In genomic region chr17:21028192-21028591, GRCh38 we compare ENCODE assay signal across 12 cellular contexts. TPM values are rescaled to one million over a fixed set of nuclear protein-coding genes. Genes with fewer than 3 reads are reported as not detected.
DNase-seq lines count a peak whose midpoint lies in the region; ATAC-seq and TF ChIP-seq lines count a peak whose summit lies in the region.
"Had no signal": no experiment of that assay in that cellular context is flagged by ENCODE, and none has a peak within 500 bp of the region (broad histone marks: within the 10 kb centered on the region; RNA-seq: fewer than 3 reads in every experiment).

No MANE protein-coding gene starts in this region.

- H3K9me3 Mint-ChIP-seq in activated CD8-positive, alpha-beta memory T cell treated with anti-CD3 and anti-CD28 coated beads, Interleukin-2, amount 10 ng/mL, durations not matched to agents 7 days and 5 days (ENCODE audit: low read depth), result no peaks in the 10 kb centered on the region
- H3K9me3 Mint-ChIP-seq in stimulated activated memory B cell treated with anti-CD40 and anti-IgM and Interleukin-4, amounts not matched to agents 10 μg/mL and 1 μg/mL and 100 μg/mL, for 72 hours, result no peaks in the 10 kb centered on the region

- H3K27me3 ChIP-seq in fibroblast of lung (ENCODE audit: control insufficient read depth, insufficient read depth, low read length), result no peaks in the 10 kb centered on the region
- no peaks in the 10 kb centered on the region for H3K27me3 ChIP-seq in sigmoid colon
- H3K27me3 ChIP-seq: body of pancreas had no signal

- H3K4me1 ChIP-seq in fibroblast of lung (ENCODE audit: control insufficient read depth, extremely low read depth, insufficient read depth, low read length) (peaks cover 24% of the 10 kb centered on the region), sigmoid colon (peaks cover 0 to 92% (median 74%) of the 10 kb centered on the region in 4 donors)

- peaks cover 100% of the 10 kb centered on the region for H3K79me2 ChIP-seq in fibroblast of lung (ENCODE audit: control insufficient read depth, insufficient read depth, low read length)

- WGBS in sigmoid colon, 2 donors, result 75 to 85% methylated on average over 13 of the region's 13 CpGs

- peak overlapping the region; percentile 62 for H3K27ac Mint-ChIP-seq in activated CD8-positive, alpha-beta memory T cell treated with anti-CD3 and anti-CD28 coated beads, Interleukin-2, amount 10 ng/mL, durations not matched to agents 7 days and 5 days
- H3K27ac Mint-ChIP-seq in stimulated activated memory B cell treated with anti-CD40 and anti-IgM and Interleukin-4, amounts not matched to agents 10 μg/mL and 1 μg/mL and 100 μg/mL, for 72 hours, result no peak overlapping the region

- no peak overlapping the region for H3K4me3 ChIP-seq in fibroblast of lung (replicated peaks in 1 of 4; ENCODE audit: control extremely low read depth in 1 of 4, insufficient read depth in 1 of 4, low read depth in 3 of 4, low read length in 4 of 4)
- no peak overlapping the region for H3K4me3 ChIP-seq in sigmoid colon
- H3K4me3 ChIP-seq: body of pancreas had no signal

- no peak for TF ChIP-seq EP300 in sigmoid colon (IDR thresholded peaks at IDR 0.05)

- POLR2A ChIA-PET in RWPE1 (lab: Yijun Ruan, JAX; ENCODE audit: low non-redundant PET), result no interaction called here

- intact Hi-C loops in sigmoid colon (cut with DNase I), result no loop called here

- peaks cover 66% of the 10 kb centered on the region for H3K4me1 Mint-ChIP-seq in activated CD8-positive, alpha-beta memory T cell treated with anti-CD3 and anti-CD28 coated beads, Interleukin-2, amount 10 ng/mL, durations not matched to agents 7 days and 5 days
- H3K4me1 Mint-ChIP-seq in stimulated activated memory B cell treated with anti-CD40 and anti-IgM and Interleukin-4, amounts not matched to agents 10 μg/mL and 1 μg/mL and 100 μg/mL, for 72 hours, result peaks cover 65% of the 10 kb centered on the region

- no peaks in the 10 kb centered on the region for H3K27me3 Mint-ChIP-seq in activated CD8-positive, alpha-beta memory T cell treated with anti-CD3 and anti-CD28 coated beads, Interleukin-2, amount 10 ng/mL, durations not matched to agents 7 days and 5 days
- no peaks in the 10 kb centered on the region for H3K27me3 Mint-ChIP-seq in stimulated activated memory B cell treated with anti-CD40 and anti-IgM and Interleukin-4, amounts not matched to agents 10 μg/mL and 1 μg/mL and 100 μg/mL, for 72 hours

- H3K36me3 Mint-ChIP-seq in activated CD8-positive, alpha-beta memory T cell treated with anti-CD3 and anti-CD28 coated beads, Interleukin-2, amount 10 ng/mL, durations not matched to agents 7 days and 5 days, result peaks cover 45% of the 10 kb centered on the region
- peaks cover 40% of the 10 kb centered on the region for H3K36me3 Mint-ChIP-seq in stimulated activated memory B cell treated with anti-CD40 and anti-IgM and Interleukin-4, amounts not matched to agents 10 μg/mL and 1 μg/mL and 100 μg/mL, for 72 hours

- H3K4me3 Mint-ChIP-seq in activated CD8-positive, alpha-beta memory T cell treated with anti-CD3 and anti-CD28 coated beads, Interleukin-2, amount 10 ng/mL, durations not matched to agents 7 days and 5 days, result no peak overlapping the region
- H3K4me3 Mint-ChIP-seq in stimulated activated memory B cell treated with anti-CD40 and anti-IgM and Interleukin-4, amounts not matched to agents 10 μg/mL and 1 μg/mL and 100 μg/mL, for 72 hours, result no peak overlapping the region

- no peak overlapping the region for H3K4me2 ChIP-seq in fibroblast of lung (ENCODE audit: extremely low read depth, insufficient read depth, low read length)

- no peaks in the 10 kb centered on the region for H3K9me3 ChIP-seq in fibroblast of lung (ENCODE audit: control insufficient read depth, insufficient read depth, low read depth, low read length)
- H3K9me3 ChIP-seq in sigmoid colon, result no peaks in the 10 kb centered on the region
- H3K9me3 ChIP-seq: body of pancreas had no signal

- no peak for TF ChIP-seq POLR2A in sigmoid colon (IDR thresholded peaks at IDR 0.05)

- H2AFZ ChIP-seq in fibroblast of lung (ENCODE audit: low read length), result no peak overlapping the region

- no peak for ATAC-seq in activated CD8-positive, alpha-beta memory T cell treated with anti-CD3 and anti-CD28 coated beads, Interleukin-2, amount 10 ng/mL, durations not matched to agents 7 days and 5 days
- ATAC-seq in stimulated activated memory B cell treated with anti-CD40 and anti-IgM and Interleukin-4, amounts not matched to agents 10 μg/mL and 1 μg/mL and 100 μg/mL, for 72 hours, result no peak
- ATAC-seq: body of pancreas, HCT116 had no signal

- H3K27ac ChIP-seq in RWPE1 (peak overlapping the region; percentile 59), fibroblast of lung (ENCODE audit: insufficient read depth, low read length) (peak overlapping the region; percentile 18), sigmoid colon (peak overlapping the region in 3 of 4 donors; percentile 44 to 74 (median 68))

- no peak overlapping the region for H3K9ac ChIP-seq in fibroblast of lung (ENCODE audit: insufficient read depth, low read length)

- DNase-seq in activated CD8-positive, alpha-beta memory T cell treated with anti-CD3 and anti-CD28 coated beads, Interleukin-2, amount 10 ng/mL, durations not matched to agents 7 days and 5 days, result no peak
- no peak for DNase-seq in activated CD8-positive, alpha-beta memory T cell treated with anti-CD3 and anti-CD28 coated beads for 24 hours
- DNase-seq in RWPE1 (ENCODE audit: low spot score) (no peak), fibroblast of lung (ENCODE audit: low read depth in 2 of 2) (no peak), sigmoid colon (no peak), NCI-H1105 treated with DMSO at 0.1 percent for 48 hours (lab: John Stamatoyannopoulos, UW) (no peak), EL (no peak)
- DNase-seq: activated CD8-positive, alpha-beta memory T cell treated with anti-CD3 and anti-CD28 coated beads, Interleukin-2, amount 50 U/mL, for 48 hours; body of pancreas; SIG-M5 had no signal

- H3K36me3 ChIP-seq in fibroblast of lung (ENCODE audit: control insufficient read depth, insufficient read depth, low read length) (peaks cover 19% of the 10 kb centered on the region), sigmoid colon (peaks cover 4 to 39% (median 22%) of the 10 kb centered on the region in 4 donors)

- H4K20me1 ChIP-seq in fibroblast of lung (ENCODE audit: control insufficient read depth, extremely low read depth, insufficient read depth, low read length), result peaks cover 17% of the 10 kb centered on the region

- TF ChIP-seq CTCF in RWPE1 (conservative IDR thresholded peaks at IDR 0.05; ENCODE audit: low read depth), result no peak
- no peak for TF ChIP-seq CTCF in fibroblast of lung (conservative IDR thresholded peaks at IDR 0.05 in 1 of 2, IDR thresholded peaks at IDR 0.05 in 1 of 2; ENCODE audit: low read depth in 1 of 2, low read length in 2 of 2)
- TF ChIP-seq CTCF in sigmoid colon (IDR thresholded peaks at IDR 0.05), result no peak

- CTCF ChIA-PET in activated CD8-positive, alpha-beta memory T cell treated with anti-CD3 and anti-CD28 coated beads, Interleukin-2, amount 10 ng/mL, durations not matched to agents 7 days and 5 days (lab: Charles Lee), result no interaction called here
- CTCF ChIA-PET in RWPE1 (lab: Yijun Ruan, JAX), result no interaction called here

RNA-seq across cellular contexts. Expression of gene USP22, which starts 14.6 kb away (rescaled TPM):
- 100 to 1,000 TPM; 120 to 180 TPM for total RNA-seq in activated CD8-positive, alpha-beta memory T cell treated with anti-CD3 and anti-CD28 coated beads, Interleukin-2, amount 10 ng/mL, durations not matched to agents 7 days and 5 days
- total RNA-seq in fibroblast of lung, result 178 and 235 TPM in 2 replicates
- 235 and 314 TPM in 2 replicates for polyA plus RNA-seq in fibroblast of lung
- 106 and 125 TPM in 2 replicates for polyA plus RNA-seq in fibroblast of lung (2012)
- polyA minus RNA-seq in fibroblast of lung (ENCODE audit: low replicate concordance), result 1,152 and 1,309 TPM in 2 replicates
- 10 to 100 TPM; 68.8 to 84.2 (median 83.4) TPM for total RNA-seq in sigmoid colon
- polyA plus RNA-seq in sigmoid colon, result 10 to 100 TPM; 25.2 to 71.2 (median 30.1) TPM

Comparison
In these comparisons a context has a peak if more than half of its experiments do, and no peak if none do; other contexts are left out.
1. H3K27ac ChIP-seq: peak in every context shown above with its lines; median percentile 68 in sigmoid colon; 59 in RWPE1; 18 in fibroblast of lung.